In genomic region chr20:31260326-31260932, GRCh38 we compare ENCODE assay signal across 8 cellular contexts. TPM values are rescaled to one million over a fixed set of nuclear protein-coding genes. Genes with fewer than 3 reads are reported as not detected.
DNase-seq lines count a peak whose midpoint lies in the region; ATAC-seq and TF ChIP-seq lines count a peak whose summit lies in the region.

No MANE protein-coding gene starts in this region.

- H3K4me3 Mint-ChIP-seq in CD4-positive, alpha-beta T cell = no peak overlapping the region

- H3K27me3 Mint-ChIP-seq in CD4-positive, alpha-beta T cell = no peaks in the 10 kb centered on the region

- intact Hi-C loops in right lobe of liver (cut with DNase I) = no loop called here
- intact Hi-C loops in CD4-positive, alpha-beta T cell (cut with DNase I, micrococcal nuclease) = no loop called here

- 49% methylated on average over 3 of the region's 6 CpGs for WGBS in right lobe of liver (ENCODE audit: insufficient coverage, low coverage, low lambda C conversion rate, missing lambda C conversion rate)

- no peaks in the 10 kb centered on the region for H3K9me3 ChIP-seq in right lobe of liver
- no peaks in the 10 kb centered on the region for H3K9me3 ChIP-seq in CD4-positive, alpha-beta T cell (ENCODE audit: control insufficient read depth, low read length)

- POLR2A ChIA-PET in CD4-positive, alpha-beta T cell (lab: Charles Lee) = interaction anchor here (0.6 kb wide), 1 partner anchor 22 kb away, joined by 3 read pairs; no protein-coding TSS in a partner anchor

- H3K9me3 Mint-ChIP-seq in CD4-positive, alpha-beta T cell = no peaks in the 10 kb centered on the region

- H3K4me3 ChIP-seq in GM12875 (ENCODE audit: low read depth, low read length) (no peak overlapping the region), right lobe of liver (no peak overlapping the region)

- CTCF ChIA-PET in CD4-positive, alpha-beta T cell (lab: Charles Lee) = no interaction called here

- H3K27ac ChIP-seq in right lobe of liver = no peak overlapping the region
- no peak overlapping the region for H3K27ac ChIP-seq in CD4-positive, alpha-beta T cell (ENCODE audit: low read depth, low read length)

- no peaks in the 10 kb centered on the region for H3K27me3 ChIP-seq in right lobe of liver
- H3K27me3 ChIP-seq in CD4-positive, alpha-beta T cell (ENCODE audit: control insufficient read depth, insufficient read depth, low read length) = no peaks in the 10 kb centered on the region

- peak; percentile 62; the same call in 2 of the 3 replicates for ATAC-seq in SK-N-SH treated with all-trans-retinoic acid at 6 μM for 48 hours
- peak; percentile 65 to 81 (median 79) for ATAC-seq in right lobe of liver
- ATAC-seq in CD4-positive, alpha-beta T cell (ENCODE audit: poor library complexity) = no peak

- TF ChIP-seq POLR2A in right lobe of liver (IDR thresholded peaks at IDR 0.05) = no peak

- DNase-seq in LoVo (ENCODE audit: low spot score) (peak; percentile 20), right lobe of liver (no peak), EL (no peak)
- DNase-seq in stimulated activated naive CD4-positive, alpha-beta T cell treated with Interleukin-2 at 50 U/mL for 16 hours (lab: John Stamatoyannopoulos, UW) = no peak
- no peak for DNase-seq in activated T-cell treated with anti-CD3 and anti-CD28 coated beads, Interleukin-2, amount 50 U/mL, for 1 hour
- no peak for DNase-seq in CD4-positive, alpha-beta T cell

- H3K36me3 ChIP-seq in right lobe of liver = no peaks in the 10 kb centered on the region

- TF ChIP-seq CTCF in GM12875 (IDR thresholded peaks at IDR 0.05; ENCODE audit: borderline replicate concordance, insufficient read depth, low read depth, low read length) (peak; percentile 54), right lobe of liver (IDR thresholded peaks at IDR 0.05) (peak; percentile 46 to 58 (median 56))
- TF ChIP-seq CTCF in CD4-positive, alpha-beta T cell (IDR thresholded peaks at IDR 0.05) = no peak

- H3K4me1 ChIP-seq in right lobe of liver = no peaks in the 10 kb centered on the region

- no peaks in the 10 kb centered on the region for H3K4me1 Mint-ChIP-seq in CD4-positive, alpha-beta T cell (ENCODE audit: low read depth)

- H3K36me3 Mint-ChIP-seq in CD4-positive, alpha-beta T cell (ENCODE audit: low read depth) = no peaks in the 10 kb centered on the region

- H3K27ac Mint-ChIP-seq in CD4-positive, alpha-beta T cell = no peak overlapping the region

TF ChIP-seq in SK-N-SH treated with all-trans-retinoic acid at 6 μM for 48 hours, 23 proteins besides CTCF, POLR2A, EP300 and RAD21:
- TF ChIP-seq ESRRG (CRISPR knock-in tag; IDR thresholded peaks at IDR 0.05) = no peak
- TF ChIP-seq ZNF565 (CRISPR knock-in tag; conservative IDR thresholded peaks at IDR 0.05; ENCODE audit: low read depth) = no peak
- no peak for TF ChIP-seq ZNF70 (CRISPR knock-in tag; IDR thresholded peaks at IDR 0.05)
- TF ChIP-seq, protein P1, sequence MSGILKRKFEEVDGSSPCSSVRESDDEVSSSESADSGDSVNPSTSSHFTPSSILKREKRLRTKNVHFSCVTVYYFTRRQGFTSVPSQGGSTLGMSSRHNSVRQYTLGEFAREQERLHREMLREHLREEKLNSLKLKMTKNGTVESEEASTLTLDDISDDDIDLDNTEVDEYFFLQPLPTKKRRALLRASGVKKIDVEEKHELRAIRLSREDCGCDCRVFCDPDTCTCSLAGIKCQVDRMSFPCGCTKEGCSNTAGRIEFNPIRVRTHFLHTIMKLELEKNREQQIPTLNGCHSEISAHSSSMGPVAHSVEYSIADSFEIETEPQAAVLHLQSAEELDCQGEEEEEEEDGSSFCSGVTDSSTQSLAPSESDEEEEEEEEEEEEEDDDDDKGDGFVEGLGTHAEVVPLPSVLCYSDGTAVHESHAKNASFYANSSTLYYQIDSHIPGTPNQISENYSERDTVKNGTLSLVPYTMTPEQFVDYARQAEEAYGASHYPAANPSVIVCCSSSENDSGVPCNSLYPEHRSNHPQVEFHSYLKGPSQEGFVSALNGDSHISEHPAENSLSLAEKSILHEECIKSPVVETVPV (CRISPR knock-in tag; IDR thresholded peaks at IDR 0.05) = no peak
- TF ChIP-seq RARB (CRISPR knock-in tag; IDR thresholded peaks at IDR 0.05) = no peak
- TF ChIP-seq PPARA (CRISPR knock-in tag; IDR thresholded peaks at IDR 0.05; ENCODE audit: borderline replicate concordance) = no peak
- TF ChIP-seq ISL1 (CRISPR knock-in tag; IDR thresholded peaks at IDR 0.05) = no peak
- TF ChIP-seq OSR1 (CRISPR knock-in tag; IDR thresholded peaks at IDR 0.05) = no peak
- TF ChIP-seq CREB5 (CRISPR knock-in tag; IDR thresholded peaks at IDR 0.05; ENCODE audit: low read depth) = no peak
- TF ChIP-seq CSDC2 (CRISPR knock-in tag; IDR thresholded peaks at IDR 0.05) = no peak
- TF ChIP-seq TOX (CRISPR knock-in tag; IDR thresholded peaks at IDR 0.05; ENCODE audit: borderline replicate concordance) = no peak
- no peak for TF ChIP-seq TSHZ2 (CRISPR knock-in tag; IDR thresholded peaks at IDR 0.05)
- TF ChIP-seq ZFP3 (CRISPR knock-in tag; IDR thresholded peaks at IDR 0.05) = no peak
- TF ChIP-seq ZNF8 (CRISPR knock-in tag; IDR thresholded peaks at IDR 0.05) = no peak
- no peak for TF ChIP-seq GLIS3 (CRISPR knock-in tag; IDR thresholded peaks at IDR 0.05)

RNA-seq across cellular contexts. Expression of gene DEFB115, which starts 3.0 kb away (rescaled TPM):
- not detected for total RNA-seq in right lobe of liver
- total RNA-seq in CD4-positive, alpha-beta T cell = not detected

RNA-seq across cellular contexts. Expression of gene DEFB116, which starts 48.0 kb away (rescaled TPM):
- total RNA-seq in right lobe of liver = not detected
- not detected for total RNA-seq in CD4-positive, alpha-beta T cell
